ENCODE assay signal across 6 cellular contexts in genomic region chr2:168502852-168503251, GRCh38. TPM values are rescaled to one million over a fixed set of nuclear protein-coding genes. Genes with fewer than 3 reads are reported as not detected.
DNase-seq lines count a peak whose midpoint lies in the region; ATAC-seq, FAIRE-seq and TF ChIP-seq lines count a peak whose summit lies in the region.
"Not testable (repeated sequence)": the region's sequence is repeated elsewhere in the genome, so short reads cannot be mapped to it uniquely, and the experiment has no call there.

No MANE protein-coding gene starts in this region.

- H3K27me3 Mint-ChIP-seq in activated naive CD4-positive, alpha-beta T cell treated with anti-CD3 and anti-CD28 coated beads, Interleukin-2, amount 50 U/mL, for 24 hours = not testable (repeated sequence)

- not testable (repeated sequence) for ATAC-seq in K562, HepG2

- not testable (repeated sequence) for H3K9me1 ChIP-seq in K562 (ENCODE audit: control insufficient read depth, insufficient read depth, low read length)

- peak overlapping the region; percentile 24 for H3K27ac Mint-ChIP-seq in activated naive CD4-positive, alpha-beta T cell treated with anti-CD3 and anti-CD28 coated beads, Interleukin-2, amount 50 U/mL, for 24 hours

- H3K4me1 Mint-ChIP-seq in activated naive CD4-positive, alpha-beta T cell treated with anti-CD3 and anti-CD28 coated beads, Interleukin-2, amount 50 U/mL, for 24 hours = peaks cover 83% of the 10 kb centered on the region

- intact Hi-C loops in K562 (cut with micrococcal nuclease); HepG2 (cut with micrococcal nuclease; ENCODE audit: unreplicated experiment): not testable (repeated sequence)

- H4K20me1 ChIP-seq in K562 (replicated peaks; ENCODE audit: control insufficient read depth, insufficient read depth, low read length); HepG2 (ENCODE audit: insufficient read depth, low read length): not testable (repeated sequence)

- H3K9ac ChIP-seq in K562 (ENCODE audit: insufficient read depth in 1 of 2, low read depth in 2 of 2, low read length in 2 of 2); HepG2 (ENCODE audit: insufficient read depth, low read depth, low read length): not testable (repeated sequence)

- not testable (repeated sequence) for H3K9me3 ChIP-seq in HEK293 (ENCODE audit: control insufficient read depth, insufficient read depth, low read depth, low read length); K562 (replicated peaks; ENCODE audit: control insufficient read depth, insufficient read depth, low read depth, low read length); HepG2 (ENCODE audit: low read length)

- TF ChIP-seq EP300 in K562 (IDR thresholded peaks at IDR 0.05; ENCODE audit: low read length); HepG2 (IDR thresholded peaks at IDR 0.05; ENCODE audit: low read depth in 2 of 2, low read length in 2 of 2); HepG2 (CRISPR knock-in tag; IDR thresholded peaks at IDR 0.05; ENCODE audit: borderline replicate concordance): not testable (repeated sequence)

- not testable (repeated sequence) for H3K79me2 ChIP-seq in K562 (ENCODE audit: control insufficient read depth, insufficient read depth, low read length)
- peaks cover 29% of the 10 kb centered on the region for H3K79me2 ChIP-seq in HepG2 (ENCODE audit: insufficient read depth, low read length)

- not testable (repeated sequence) for FAIRE-seq in K562 (lab: Jason Lieb, UNC); HepG2 (lab: Jason Lieb, UNC)

- DNase-seq in MV-4-11 (lab: John Stamatoyannopoulos, UW) (peak; percentile 22), NCI-H82 (lab: John Stamatoyannopoulos, UW) (peak; percentile 18)
- not testable (repeated sequence) for DNase-seq in K562 (ENCODE audit: extremely low read depth in 1 of 4, low spot score in 3 of 4); HepG2 (ENCODE audit: low spot score)

- not testable (repeated sequence) for H3K27me3 ChIP-seq in K562 (ENCODE audit: control insufficient read depth in 2 of 2, insufficient read depth in 2 of 2, low read length in 2 of 2); HepG2 (ENCODE audit: control insufficient read depth in 1 of 2, insufficient read depth in 2 of 2, low read length in 2 of 2)

- not testable (repeated sequence) for BruUV-seq in K562 (replicated peaks; lab: Mats Ljungman, UMichigan); HepG2 (replicated peaks; lab: Mats Ljungman, UMichigan)

- not testable (repeated sequence) for H2AFZ ChIP-seq in K562 (ENCODE audit: low read depth, low read length); HepG2 (ENCODE audit: low read length)

- H3K36me3 ChIP-seq in HEK293 (ENCODE audit: control insufficient read depth in 2 of 2, insufficient read depth in 1 of 2, low read length in 2 of 2); K562 (ENCODE audit: control insufficient read depth, insufficient read depth, low read length); HepG2 (replicated peaks in 1 of 2; ENCODE audit: control insufficient read depth in 1 of 2, insufficient read depth in 2 of 2, low read length in 2 of 2): not testable (repeated sequence)

- not testable (repeated sequence) for TF ChIP-seq POLR2A in K562 (conservative IDR thresholded peaks at IDR 0.05); HepG2 (IDR thresholded peaks at IDR 0.05; ENCODE audit: insufficient read depth in 1 of 2, low read depth in 2 of 2, low read length in 2 of 2)

- H3K4me3 Mint-ChIP-seq in activated naive CD4-positive, alpha-beta T cell treated with anti-CD3 and anti-CD28 coated beads, Interleukin-2, amount 50 U/mL, for 24 hours = peak overlapping the region; percentile 43

- H3K4me2 ChIP-seq in K562 (ENCODE audit: insufficient read depth, low read length); HepG2 (ENCODE audit: low read depth, low read length): not testable (repeated sequence)

- POLR2A ChIA-PET in HEK293 (lab: Yijun Ruan, JAX); HepG2 (lab: Yijun Ruan, JAX): not testable (repeated sequence)
- POLR2A ChIA-PET in K562 (lab: Yijun Ruan, JAX) = interaction anchor here (1.3 kb wide), 1 partner anchor 17 kb away, joined by 4 read pairs; no protein-coding TSS in a partner anchor

- H3K4me3 ChIP-seq in HEK293 (ENCODE audit: low read depth, low read length); K562; HepG2 (replicated peaks in 1 of 3; ENCODE audit: insufficient read depth in 1 of 3, low read depth in 2 of 3, low read length in 3 of 3): not testable (repeated sequence)

- in situ Hi-C loops in K562 (cut with MboI); HepG2 (cut with HindIII; ENCODE audit: extremely low pct_ligation_motif_present, low pct_unique_long_range_greater_than_20kb): not testable (repeated sequence)

- not testable (repeated sequence) for TF ChIP-seq CTCF in HEK293 (tag by site-specific recombination; IDR thresholded peaks at IDR 0.05); K562 (IDR thresholded peaks at IDR 0.05 in 2 of 3, conservative IDR thresholded peaks at IDR 0.05 in 1 of 3; ENCODE audit: insufficient read depth in 2 of 3, low read depth in 1 of 3, low read length in 3 of 3); HepG2 (CRISPR knock-in tag; IDR thresholded peaks at IDR 0.05)

- peaks cover 11% of the 10 kb centered on the region for H3K36me3 Mint-ChIP-seq in activated naive CD4-positive, alpha-beta T cell treated with anti-CD3 and anti-CD28 coated beads, Interleukin-2, amount 50 U/mL, for 24 hours

- H3K27ac ChIP-seq in HEK293 (ENCODE audit: extremely low read depth, low read depth, low read length); K562 (ENCODE audit: extremely low read depth, low read depth, low read length); HepG2 (ENCODE audit: extremely low read length, insufficient read depth, low read length): not testable (repeated sequence)

- H3K9me3 Mint-ChIP-seq in activated naive CD4-positive, alpha-beta T cell treated with anti-CD3 and anti-CD28 coated beads, Interleukin-2, amount 50 U/mL, for 24 hours = not testable (repeated sequence)

- 58% methylated on average over 2 of the region's 2 CpGs for WGBS in K562 (ENCODE audit: insufficient coverage, low coverage, missing lambda C conversion rate)
- 95% methylated on average over 2 of the region's 2 CpGs for WGBS in HepG2 (ENCODE audit: low lambda C conversion rate)

- not testable (repeated sequence) for H3K4me1 ChIP-seq in HEK293 (ENCODE audit: control insufficient read depth, insufficient read depth, low read length); K562 (replicated peaks in 1 of 2; ENCODE audit: control insufficient read depth in 2 of 2, insufficient read depth in 2 of 2, low read length in 2 of 2); HepG2 (ENCODE audit: insufficient read depth, low read length)

- not testable (repeated sequence) for TF ChIP-seq RAD21 in K562 (CRISPR knock-in tag; conservative IDR thresholded peaks at IDR 0.05 in 1 of 2, IDR thresholded peaks at IDR 0.05 in 1 of 2); HepG2 (CRISPR knock-in tag; IDR thresholded peaks at IDR 0.05)

- CTCF ChIA-PET in HEK293 (lab: Yijun Ruan, JAX); K562 (lab: Yijun Ruan, JAX; ENCODE audit: low intra/inter-chr PET ratio); HepG2 (lab: Yijun Ruan, JAX; ENCODE audit: low intra/inter-chr PET ratio, low total read pairs): not testable (repeated sequence)

RNA-seq across cellular contexts. Expression of gene CERS6, which starts 46.8 kb away (rescaled TPM):
- total RNA-seq in K562 (2011; cell fraction: chromatin; rRNA removed; ENCODE audit: low replicate concordance) = 2.8 and 5.7 TPM in 2 replicates
- 2.3 and 2.9 TPM in 2 replicates for total RNA-seq in K562 (2011; cell fraction: nucleolus; rRNA removed)
- total RNA-seq in K562 (2011; cell fraction: nucleoplasm; rRNA removed) = 4.5 and 7.3 TPM in 2 replicates
- total RNA-seq in K562 (2014; rRNA removed) (11.4 and 12.1 TPM in 2 replicates), K562 (2014; rRNA removed; fragmentation: Illumina TruSeq; extraction: Trizol) (13.6 and 14.5 TPM in 2 replicates), K562 (2015; rRNA removed; fragmentation: Illumina TruSeq; extraction: Trizol) (12.4 and 12.8 TPM in 2 replicates), K562 (2021) (11.5 and 11.8 TPM in 2 replicates), HepG2 (2016; rRNA removed; fragmentation: Illumina TruSeq; extraction: Trizol) (17.3 and 20.3 TPM in 2 replicates)
- polyA plus RNA-seq in K562 (2011; rRNA removed) (1.9 and 6.8 TPM in 2 replicates), K562 (2014; fragmentation: Illumina TruSeq; extraction: Trizol) (10.9 and 13.4 TPM in 2 replicates), K562 (2014; fragmentation: Nextera tagmentation; extraction: Ambion mirVana) (1 to 10 TPM; 1.6 to 2.3 TPM), K562 (2014; rRNA removed) (6.0 and 6.5 TPM in 2 replicates), HepG2 (2011; rRNA removed) (8.6 and 10.1 TPM in 2 replicates)
- polyA plus RNA-seq in K562 (2011; cell fraction: cytosol; rRNA removed) = 0.61 and 4.4 TPM in 2 replicates
- 1.4 and 5.3 TPM in 2 replicates for polyA plus RNA-seq in K562 (2011; cell fraction: nucleus; rRNA removed)
- polyA plus RNA-seq in K562 (2012) = 7.8 and 8.4 TPM in 2 replicates
- polyA minus RNA-seq in K562 (2011; rRNA and poly(A)+ RNA removed) = 4.6 and 16.3 TPM in 2 replicates
- 2.9 and 8.6 TPM in 2 replicates for polyA minus RNA-seq in K562 (2011; cell fraction: cytosol; rRNA and poly(A)+ RNA removed)
- 2.2 and 12.4 TPM in 2 replicates for polyA minus RNA-seq in K562 (2011; cell fraction: nucleus; rRNA and poly(A)+ RNA removed)
- 2.1 and 2.4 TPM in 2 replicates for total RNA-seq in HepG2 (2016; cell fraction: cytosol; rRNA removed; fragmentation: Illumina TruSeq; extraction: Trizol; ENCODE audit: low read depth)
- 15.6 and 19.2 TPM in 2 replicates for total RNA-seq in HepG2 (2016; cell fraction: insoluble cytoplasmic fraction; rRNA removed; fragmentation: Illumina TruSeq; extraction: Trizol)
- 7.9 and 8.5 TPM in 2 replicates for total RNA-seq in HepG2 (2016; cell fraction: membrane; rRNA removed; fragmentation: Illumina TruSeq; extraction: Trizol)
- total RNA-seq in HepG2 (2016; cell fraction: nucleus; rRNA removed; fragmentation: Illumina TruSeq; extraction: Trizol) = 28.3 and 35.1 TPM in 2 replicates
- polyA plus RNA-seq in HepG2 (2011; cell fraction: cytosol; rRNA removed) = 4.7 and 8.3 TPM in 2 replicates
- polyA plus RNA-seq in HepG2 (2011; cell fraction: nucleus; rRNA removed) = 3.9 and 5.3 TPM in 2 replicates
- 18.5 and 21.2 TPM in 2 replicates for polyA plus RNA-seq in HepG2 (2012)
- polyA plus RNA-seq in HepG2 (2016; cell fraction: cytosol; fragmentation: Illumina TruSeq; extraction: Trizol; ENCODE audit: low read depth) = 1.3 and 1.4 TPM in 2 replicates
- polyA plus RNA-seq in HepG2 (2016; cell fraction: insoluble cytoplasmic fraction; fragmentation: Illumina TruSeq; extraction: Trizol; ENCODE audit: low read depth) = 13.9 and 14.3 TPM in 2 replicates
- polyA plus RNA-seq in HepG2 (2016; cell fraction: membrane; fragmentation: Illumina TruSeq; extraction: Trizol; ENCODE audit: low read depth) = 3.6 and 4.3 TPM in 2 replicates
- polyA plus RNA-seq in HepG2 (2016; cell fraction: nucleus; fragmentation: Illumina TruSeq; extraction: Trizol; ENCODE audit: insufficient read depth, low read depth) = 26.8 and 27.2 TPM in 2 replicates
- polyA minus RNA-seq in HepG2 (2011; rRNA and poly(A)+ RNA removed; ENCODE audit: low replicate concordance) = 0.05 and 16.1 TPM in 2 replicates
- 17.0 and 18.7 TPM in 2 replicates for polyA minus RNA-seq in HepG2 (2011; cell fraction: cytosol; rRNA and poly(A)+ RNA removed)
- polyA minus RNA-seq in HepG2 (2011; cell fraction: nucleus; rRNA and poly(A)+ RNA removed) = 20.2 and 23.0 TPM in 2 replicates
